8 cellular contexts compared by ENCODE assay signal in the genomic region with DNA sequence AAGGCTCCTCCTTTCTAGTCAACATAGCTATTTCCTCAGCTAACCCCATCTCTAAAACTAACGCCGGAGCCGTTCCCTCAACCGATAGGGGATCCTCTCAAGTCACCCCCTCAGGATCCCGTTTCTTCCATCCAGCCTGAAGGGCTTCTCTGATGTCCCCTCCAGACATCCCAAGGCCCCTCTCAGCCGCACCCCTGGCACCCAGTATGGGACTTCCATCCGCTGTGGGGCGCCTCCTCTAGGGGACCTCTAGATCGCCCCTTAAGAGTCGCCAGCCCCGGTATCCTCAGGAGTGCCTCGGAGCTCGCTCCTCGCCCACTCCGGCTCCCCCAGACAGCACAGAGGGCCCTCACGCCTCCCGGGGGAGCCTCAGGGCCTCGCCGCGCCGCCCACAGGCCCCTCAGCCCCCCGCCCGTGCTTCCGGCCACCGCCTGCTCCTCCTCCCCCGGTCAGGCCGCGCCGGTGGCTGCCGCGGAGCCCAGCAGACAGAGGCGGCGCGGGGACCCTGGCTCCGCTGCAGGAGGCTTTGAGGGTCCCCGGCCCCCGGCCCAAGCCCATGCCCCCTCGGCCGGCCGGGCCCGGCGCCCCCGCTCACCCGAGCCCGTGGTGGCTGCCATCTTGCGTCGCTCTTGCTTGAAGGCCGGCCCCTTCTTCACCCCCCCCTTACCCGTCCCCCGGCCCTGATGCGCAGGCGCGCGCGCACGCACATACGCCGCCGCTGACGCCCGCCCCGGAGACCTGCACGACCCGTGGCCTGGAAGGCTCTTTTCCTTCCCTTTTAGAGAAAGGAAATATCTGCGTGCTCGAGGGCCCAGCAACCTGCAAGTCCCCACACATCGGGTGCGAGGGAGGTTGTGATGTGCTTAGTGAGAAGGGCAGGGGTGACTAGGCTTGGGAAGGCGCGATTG. TPM values are rescaled to one million over a fixed set of nuclear protein-coding genes. Genes with fewer than 3 reads are reported as not detected.
DNase-seq lines count a peak whose midpoint lies in the region; ATAC-seq, FAIRE-seq and TF ChIP-seq lines count a peak whose summit lies in the region.

A gene (minus strand): TSS at position 639 of the 908 bp plus-strand sequence. CDS start 22 bp downstream, at position 617.

- H3K9me2 ChIP-seq in SK-N-SH, result no peaks in the 10 kb centered on the region

- ATAC-seq in gastroesophageal sphincter, result peak; percentile 88

- H3K9me3 ChIP-seq in SK-N-SH (no peaks in the 10 kb centered on the region), gastroesophageal sphincter (no peaks in the 10 kb centered on the region)

- H3K9ac ChIP-seq in SK-N-SH, result peak within 1 kb of the TSS; percentile 95

- no peaks in the 10 kb centered on the region for H3K27me3 Mint-ChIP-seq in activated naive CD4-positive, alpha-beta T cell treated with anti-CD3 and anti-CD28 coated beads, Interleukin-2, amount 10 ng/mL, durations not matched to agents 7 days and 5 days

- H3K4me1 ChIP-seq in SK-N-SH (ENCODE audit: control insufficient read depth in 1 of 2, insufficient read depth in 2 of 2, low read depth in 1 of 2, low read length in 1 of 2) (peaks cover 37 to 51% of the 10 kb centered on the region in 2 experiments; a peak in 3 of 4 replicates), gastroesophageal sphincter (peaks cover 6 to 78% (median 59%) of the 10 kb centered on the region in 3 donors)

- H3K9me3 Mint-ChIP-seq in activated naive CD4-positive, alpha-beta T cell treated with anti-CD3 and anti-CD28 coated beads, Interleukin-2, amount 10 ng/mL, durations not matched to agents 7 days and 5 days, result no peaks in the 10 kb centered on the region

- H2AFZ ChIP-seq in SK-N-SH (ENCODE audit: low read depth), result peak within 1 kb of the TSS; percentile 90

- TF ChIP-seq RAD21 in SK-N-SH (IDR thresholded peaks at IDR 0.05; ENCODE audit: low read length), result no peak

- H3K4me1 Mint-ChIP-seq in activated naive CD4-positive, alpha-beta T cell treated with anti-CD3 and anti-CD28 coated beads, Interleukin-2, amount 10 ng/mL, durations not matched to agents 7 days and 5 days, result peaks cover 81% of the 10 kb centered on the region

- peaks cover 46% of the 10 kb centered on the region for H4K20me1 ChIP-seq in SK-N-SH (ENCODE audit: insufficient read depth)

- FAIRE-seq in H54 (lab: Jason Lieb, UNC), result no peak

- H3K36me3 Mint-ChIP-seq in activated naive CD4-positive, alpha-beta T cell treated with anti-CD3 and anti-CD28 coated beads, Interleukin-2, amount 10 ng/mL, durations not matched to agents 7 days and 5 days, result peaks cover 31% of the 10 kb centered on the region

- no peaks in the 10 kb centered on the region for H3K27me3 ChIP-seq in SK-N-SH (ENCODE audit: insufficient read depth)
- no peaks in the 10 kb centered on the region for H3K27me3 ChIP-seq in gastroesophageal sphincter

- peaks cover 78% of the 10 kb centered on the region for H3K79me2 ChIP-seq in SK-N-SH (ENCODE audit: insufficient read depth)

- H3K4me3 ChIP-seq in NB4 (ENCODE audit: low read depth, low read length) (peak within 1 kb of the TSS; percentile 91), SK-N-SH (ENCODE audit: low read depth in 2 of 2, low read length in 1 of 2) (peak within 1 kb of the TSS; percentile 83 to 91), gastroesophageal sphincter (peak within 1 kb of the TSS; percentile 89 to 95)

- H3K4me3 Mint-ChIP-seq in activated naive CD4-positive, alpha-beta T cell treated with anti-CD3 and anti-CD28 coated beads, Interleukin-2, amount 10 ng/mL, durations not matched to agents 7 days and 5 days, result peak within 1 kb of the TSS; percentile 89

- H3K27ac ChIP-seq in SK-N-SH (ENCODE audit: low read depth in 2 of 2, low read length in 1 of 2) (peak within 1 kb of the TSS; percentile 91 to 98), gastroesophageal sphincter (peak within 1 kb of the TSS; percentile 91 to 98 (median 96)), substantia nigra (ENCODE audit: low read depth, low read length, poor library complexity, severe bottlenecking) (peak within 1 kb of the TSS; percentile 93)

- peak within 1 kb of the TSS; percentile 96 for H3K27ac Mint-ChIP-seq in activated naive CD4-positive, alpha-beta T cell treated with anti-CD3 and anti-CD28 coated beads, Interleukin-2, amount 10 ng/mL, durations not matched to agents 7 days and 5 days

- peak; percentile 17 for TF ChIP-seq CTCF in NB4 (IDR thresholded peaks at IDR 0.05; ENCODE audit: low read depth, low read length)
- peak; percentile 56 for TF ChIP-seq CTCF in SK-N-SH (IDR thresholded peaks at IDR 0.05)
- TF ChIP-seq CTCF in gastroesophageal sphincter (IDR thresholded peaks at IDR 0.05), result peak in 3 of 4 experiments; percentile 25 to 58 (median 40)

- DNase-seq in DMS53 (lab: John Stamatoyannopoulos, UW) (peak; percentile 94), H54 (ENCODE audit: insufficient read length, low spot score) (peak; percentile 76), NB4 (ENCODE audit: low read depth) (peak; percentile 96), SK-N-SH (peak; percentile 97), nucleus accumbens (lab: John Stamatoyannopoulos, UW) (peak; percentile 12 to 94 (median 87)), substantia nigra (lab: John Stamatoyannopoulos, UW) (peak; percentile 47 to 94 (median 86))
- peak; percentile 91 for DNase-seq in activated naive CD4-positive, alpha-beta T cell treated with anti-CD3 and anti-CD28 coated beads, Interleukin-2, amount 10 ng/mL, durations not matched to agents 7 days and 5 days

- H3K36me3 ChIP-seq in SK-N-SH (replicated peaks in 1 of 2; ENCODE audit: control insufficient read depth in 1 of 2, insufficient read depth in 2 of 2, low read length in 1 of 2) (peaks cover 4 to 10% of the 10 kb centered on the region in 2 experiments), gastroesophageal sphincter (no peaks in the 10 kb centered on the region)

- H3K4me2 ChIP-seq in SK-N-SH, result peak within 1 kb of the TSS; percentile 90

- CTCF ChIA-PET in SK-N-SH (lab: Yijun Ruan, JAX), result interaction anchor here (0.6 to 7.9 kb wide), 13 partner anchors 8 to 134 kb away, joined by 3 to 48 read pairs (median 7); no protein-coding TSS in a partner anchor
- CTCF ChIA-PET in activated naive CD4-positive, alpha-beta T cell treated with anti-CD3 and anti-CD28 coated beads, Interleukin-2, amount 10 ng/mL, durations not matched to agents 7 days and 5 days (lab: Charles Lee), result interaction anchor here (0.8 to 1.8 kb wide), 7 partner anchors 13 to 59 kb away, joined by 3 to 6 read pairs (median 4); no protein-coding TSS in a partner anchor

- TF ChIP-seq EP300 in SK-N-SH (IDR thresholded peaks at IDR 0.05; ENCODE audit: borderline replicate concordance in 1 of 2, low read depth in 1 of 2, low read length in 1 of 2), result no peak; a peak in 1 of 4 replicates
- TF ChIP-seq EP300 in gastroesophageal sphincter (IDR thresholded peaks at IDR 0.05), result no peak

- H3F3A ChIP-seq in SK-N-SH (replicated peaks; ENCODE audit: insufficient read depth), result peaks cover 19% of the 10 kb centered on the region

- WGBS in SK-N-SH (ENCODE audit: low lambda C conversion rate), result under 1% methylated on average over 25 of the region's 70 CpGs
- WGBS in gastroesophageal sphincter (ENCODE audit: low coverage in 1 of 2), 2 donors, result 0% methylated on average over 1 to 13 of the region's 70 CpGs

- POLR2A ChIA-PET in SK-N-SH (lab: Yijun Ruan, JAX), result interaction anchor here (1.4 to 2.1 kb wide), 2 partner anchors 9 to 41 kb away, joined by 3 to 9 read pairs; a partner anchor contains a TSS

- TF ChIP-seq POLR2A in H54 (IDR thresholded peaks at IDR 0.05; ENCODE audit: low read depth, low read length) (peak; percentile 74), NB4 (IDR thresholded peaks at IDR 0.05; ENCODE audit: extremely low read depth, insufficient read length) (peak; percentile 89), gastroesophageal sphincter (IDR thresholded peaks at IDR 0.05) (peak; percentile 71 to 78)

TF ChIP-seq in SK-N-SH, 30 proteins besides CTCF, POLR2A, EP300 and RAD21 (continues in another document):
- TF ChIP-seq SIN3A (IDR thresholded peaks at IDR 0.05; ENCODE audit: borderline replicate concordance, low read depth, low read length), result 0 out of 2 replicates have a peak, but pooled peaks have one; percentile 19
- peak; percentile 92 for TF ChIP-seq NRF1 (IDR thresholded peaks at IDR 0.05; ENCODE audit: low read depth, low read length)
- no peak for TF ChIP-seq RFX5 (IDR thresholded peaks at IDR 0.05; ENCODE audit: low read length)
- TF ChIP-seq, protein P1, sequence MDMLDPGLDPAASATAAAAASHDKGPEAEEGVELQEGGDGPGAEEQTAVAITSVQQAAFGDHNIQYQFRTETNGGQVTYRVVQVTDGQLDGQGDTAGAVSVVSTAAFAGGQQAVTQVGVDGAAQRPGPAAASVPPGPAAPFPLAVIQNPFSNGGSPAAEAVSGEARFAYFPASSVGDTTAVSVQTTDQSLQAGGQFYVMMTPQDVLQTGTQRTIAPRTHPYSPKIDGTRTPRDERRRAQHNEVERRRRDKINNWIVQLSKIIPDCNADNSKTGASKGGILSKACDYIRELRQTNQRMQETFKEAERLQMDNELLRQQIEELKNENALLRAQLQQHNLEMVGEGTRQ (IDR thresholded peaks at IDR 0.05; ENCODE audit: borderline replicate concordance, low read depth, low read length), result no peak
- TF ChIP-seq, protein P2, sequence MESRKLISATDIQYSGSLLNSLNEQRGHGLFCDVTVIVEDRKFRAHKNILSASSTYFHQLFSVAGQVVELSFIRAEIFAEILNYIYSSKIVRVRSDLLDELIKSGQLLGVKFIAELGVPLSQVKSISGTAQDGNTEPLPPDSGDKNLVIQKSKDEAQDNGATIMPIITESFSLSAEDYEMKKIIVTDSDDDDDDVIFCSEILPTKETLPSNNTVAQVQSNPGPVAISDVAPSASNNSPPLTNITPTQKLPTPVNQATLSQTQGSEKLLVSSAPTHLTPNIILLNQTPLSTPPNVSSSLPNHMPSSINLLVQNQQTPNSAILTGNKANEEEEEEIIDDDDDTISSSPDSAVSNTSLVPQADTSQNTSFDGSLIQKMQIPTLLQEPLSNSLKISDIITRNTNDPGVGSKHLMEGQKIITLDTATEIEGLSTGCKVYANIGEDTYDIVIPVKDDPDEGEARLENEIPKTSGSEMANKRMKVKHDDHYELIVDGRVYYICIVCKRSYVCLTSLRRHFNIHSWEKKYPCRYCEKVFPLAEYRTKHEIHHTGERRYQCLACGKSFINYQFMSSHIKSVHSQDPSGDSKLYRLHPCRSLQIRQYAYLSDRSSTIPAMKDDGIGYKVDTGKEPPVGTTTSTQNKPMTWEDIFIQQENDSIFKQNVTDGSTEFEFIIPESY (IDR thresholded peaks at IDR 0.05; ENCODE audit: borderline replicate concordance, low read depth), result no peak
- no peak for TF ChIP-seq TEAD4 (IDR thresholded peaks at IDR 0.05; ENCODE audit: borderline replicate concordance, insufficient read depth)

RNA-seq across cellular contexts. Expression of the gene that starts here (rescaled TPM):
- 99.7 and 100 TPM in 2 replicates for polyA plus RNA-seq in SK-N-SH (2012; rRNA removed)
- polyA plus RNA-seq in SK-N-SH (2012; cell fraction: cytosol; rRNA removed), result 108 and 138 TPM in 2 replicates
- polyA plus RNA-seq in SK-N-SH (2012; cell fraction: nucleus; rRNA removed), result 79.8 and 106 TPM in 2 replicates
- total RNA-seq in gastroesophageal sphincter, result 100 to 1,000 TPM in 2 of 4 donors, 10 to 100 TPM in 2; 69.3 to 110 (median 87.9) TPM

Comparison
In these comparisons a context has a peak if more than half of its experiments do, and no peak if none do; other contexts are left out.
1. Peak in every context shown above with its lines: DNase-seq, ATAC-seq, H3K4me3 ChIP-seq and H3K27ac ChIP-seq.